ENCODE assay signal across 17 cellular contexts in genomic region chr3:122510878-122511481, GRCh38. TPM values are rescaled to one million over a fixed set of nuclear protein-coding genes. Genes with fewer than 3 reads are reported as not detected.
DNase-seq lines count a peak whose midpoint lies in the region; ATAC-seq and TF ChIP-seq lines count a peak whose summit lies in the region.
"Had no signal": no experiment of that assay in that cellular context is flagged by ENCODE, and none has a peak within 500 bp of the region (broad histone marks: within the 10 kb centered on the region; RNA-seq: fewer than 3 reads in every experiment).

No MANE protein-coding gene starts in this region.

- H3K9me3 Mint-ChIP-seq in T-cell: peaks cover 0 to 10% (median 6%) of the 10 kb centered on the region in 3 donors
- H3K9me3 Mint-ChIP-seq: activated naive CD4-positive, alpha-beta T cell treated with anti-CD3 and anti-CD28 coated beads, Interleukin-2, amount 50 U/mL, for 72 hours had no signal

- WGBS in psoas muscle, 3 donors: 59 to 83% (median 60%) methylated on average over 8 of the region's 8 CpGs
- 73 to 85% methylated on average over 8 of the region's 8 CpGs for WGBS in esophagus squamous epithelium, 2 donors

- H3K4me3 ChIP-seq in DND-41 (ENCODE audit: low read depth in 1 of 2, low read length in 2 of 2) (no peak overlapping the region), psoas muscle (peak overlapping the region; percentile 95), esophagus squamous epithelium (no peak overlapping the region)
- H3K4me3 ChIP-seq: cardiac muscle cell, SK-N-MC, smooth muscle cell, transverse colon had no signal

- intact Hi-C loops in psoas muscle (cut with DNase I) (loop anchor here in 1 of 2 donors (5.0 kb wide), 1 partner anchor 94 kb away; the partner anchor contains the start of gene WDR5B), esophagus squamous epithelium (cut with DNase I) (no loop called here)

- no peaks in the 10 kb centered on the region for H3K27me3 Mint-ChIP-seq in T-cell
- H3K27me3 Mint-ChIP-seq: activated CD4-positive, alpha-beta T cell treated with anti-CD3 and anti-CD28 coated beads, Interleukin-2, amount 10 ng/mL, durations not matched to agents 7 days and 5 days had no signal

- peak overlapping the region; percentile 9; the same call in 1 of the 2 replicates for H3K4me2 ChIP-seq in DND-41 (ENCODE audit: insufficient read depth, low read length)

- TF ChIP-seq POLR2A in erythroblast (IDR thresholded peaks at IDR 0.05; ENCODE audit: low read length): no peak
- TF ChIP-seq POLR2A in esophagus squamous epithelium (IDR thresholded peaks at IDR 0.05): no peak

- no peak overlapping the region for H3K27ac Mint-ChIP-seq in T-cell
- H3K27ac Mint-ChIP-seq: activated CD4-positive, alpha-beta T cell treated with anti-CD3 and anti-CD28 coated beads, Interleukin-2, amount 10 ng/mL, durations not matched to agents 7 days and 5 days; activated naive CD4-positive, alpha-beta T cell treated with anti-CD3 and anti-CD28 coated beads, Interleukin-2, amount 50 U/mL, for 72 hours had no signal

- peaks cover 29% of the 10 kb centered on the region for H3K36me3 Mint-ChIP-seq in T-cell

- H4K20me1 ChIP-seq in DND-41 (ENCODE audit: insufficient read depth, low read length): peaks cover 72% of the 10 kb centered on the region

- peaks cover 88% of the 10 kb centered on the region for H3K79me2 ChIP-seq in DND-41 (ENCODE audit: insufficient read depth, low read length)

- CTCF ChIA-PET in T-cell (lab: Charles Lee): no interaction called here

- no peak overlapping the region for H2AFZ ChIP-seq in DND-41 (ENCODE audit: low read depth, low read length)

- DNase-seq in DND-41 (no peak), HuH-7 (ENCODE audit: low spot score) (peak; percentile 25), erythroblast (lab: John Stamatoyannopoulos, UW) (peak; percentile 65 to 71), psoas muscle (no peak), T-cell (no peak), esophagus squamous epithelium (lab: John Stamatoyannopoulos, UW) (no peak)
- DNase-seq: activated CD4-positive, alpha-beta T cell treated with anti-CD3 and anti-CD28 coated beads, Interleukin-2, amount 10 ng/mL, durations not matched to agents 7 days and 5 days; BE2C; NCI-H1694 treated with DMSO at 0.1 percent for 48 hours; NCI-H526 treated with DMSO at 0.1 percent for 48 hours; PC-3; transverse colon had no signal

- TF ChIP-seq CTCF in DND-41 (IDR thresholded peaks at IDR 0.05; ENCODE audit: borderline replicate concordance, extremely low read depth, low read length, poor library complexity, severe bottlenecking): no peak
- no peak for TF ChIP-seq CTCF in psoas muscle (IDR thresholded peaks at IDR 0.05)
- TF ChIP-seq CTCF in esophagus squamous epithelium (IDR thresholded peaks at IDR 0.05): no peak

- ATAC-seq in DND-41 (ENCODE audit: insufficient read depth, low read depth) (no peak), psoas muscle (no peak), HG02840 (IDR thresholded peaks at IDR 0.05; ENCODE audit: low FRiP score, unreplicated experiment) (no peak), T-cell (replicated peaks in 1 of 4) (no peak)
- ATAC-seq: activated naive CD4-positive, alpha-beta T cell treated with anti-CD3 and anti-CD28 coated beads, Interleukin-2, amount 50 U/mL, for 72 hours; PC-3 had no signal

- H3K27me3 ChIP-seq in DND-41 (ENCODE audit: insufficient read depth, low read length, poor library complexity) (no peaks in the 10 kb centered on the region), psoas muscle (ENCODE audit: insufficient read depth in 3 of 3, low read length in 2 of 3) (no peaks in the 10 kb centered on the region), esophagus squamous epithelium (no peaks in the 10 kb centered on the region)
- H3K27me3 ChIP-seq: BE2C, cardiac muscle cell, transverse colon had no signal

- H3K9me3 ChIP-seq in DND-41 (ENCODE audit: insufficient read depth, low read length, severe bottlenecking) (no peaks in the 10 kb centered on the region), psoas muscle (no peaks in the 10 kb centered on the region), esophagus squamous epithelium (no peaks in the 10 kb centered on the region)
- H3K9me3 ChIP-seq: BE2C, transverse colon had no signal

- no peak overlapping the region for H3K9ac ChIP-seq in DND-41 (ENCODE audit: low read depth, low read length)

- H3K27ac ChIP-seq in DND-41 (ENCODE audit: low read length): no peak overlapping the region
- H3K27ac ChIP-seq in psoas muscle: peak overlapping the region; percentile 100
- H3K27ac ChIP-seq in esophagus squamous epithelium: peak overlapping the region in 2 of 4 donors; percentile 3 to 16
- H3K27ac ChIP-seq: cardiac muscle cell, SK-N-MC, transverse colon had no signal

- POLR2A ChIA-PET in T-cell (lab: Charles Lee): interaction anchor here in 1 of 2 donors (0.7 kb wide), 1 partner anchor 41 kb away, joined by 4 read pairs; no protein-coding TSS in a partner anchor

- H3K4me3 Mint-ChIP-seq in T-cell: no peak overlapping the region
- H3K4me3 Mint-ChIP-seq: activated CD4-positive, alpha-beta T cell treated with anti-CD3 and anti-CD28 coated beads, Interleukin-2, amount 10 ng/mL, durations not matched to agents 7 days and 5 days had no signal

- peaks cover 34% of the 10 kb centered on the region for H3K4me1 ChIP-seq in DND-41 (ENCODE audit: insufficient read depth, low read length)
- peaks cover 71% of the 10 kb centered on the region for H3K4me1 ChIP-seq in psoas muscle
- peaks cover 8 to 57% (median 25%) of the 10 kb centered on the region in 3 donors for H3K4me1 ChIP-seq in esophagus squamous epithelium

- H3K36me3 ChIP-seq in DND-41 (ENCODE audit: insufficient read depth, low read length) (no peaks in the 10 kb centered on the region), psoas muscle (ENCODE audit: insufficient read depth in 1 of 2, low read depth in 1 of 2) (no peaks in the 10 kb centered on the region), esophagus squamous epithelium (no peaks in the 10 kb centered on the region)
- H3K36me3 ChIP-seq: BE2C, cardiac muscle cell, transverse colon had no signal

- H3K4me1 Mint-ChIP-seq in T-cell: peaks cover 70 to 75% (median 72%) of the 10 kb centered on the region in 3 donors

RNA-seq across cellular contexts. Expression of gene KPNA1, which starts 3.8 kb away (rescaled TPM):
- total RNA-seq in psoas muscle (100 to 1,000 TPM; 180 to 263 (median 233) TPM), T-cell (10 to 100 TPM; 55.2 to 65.0 (median 57.5) TPM), esophagus squamous epithelium (10 to 100 TPM; 30.0 to 38.1 (median 34.5) TPM)
- 100 to 1,000 TPM in 1 of 3 donors, 10 to 100 TPM in 2; 39.5 to 125 (median 49.8) TPM for polyA plus RNA-seq in psoas muscle

RNA-seq across cellular contexts. Expression of gene PARP9, which starts 53.1 kb away (rescaled TPM):
- 10 to 100 TPM in 3 of 4 donors, 1 to 10 TPM in 1; 8.9 to 18.9 (median 12.6) TPM for total RNA-seq in psoas muscle
- polyA plus RNA-seq in psoas muscle: 10 to 100 TPM in 1 of 3 donors, 1 to 10 TPM in 2; 6.5 to 12.3 (median 7.8) TPM
- 10 to 100 TPM; 20.2 to 43.0 (median 24.3) TPM for total RNA-seq in T-cell
- total RNA-seq in esophagus squamous epithelium: 10 to 100 TPM; 16.6 to 50.0 (median 19.9) TPM

RNA-seq across cellular contexts. Expression of gene DTX3L, which starts 53.2 kb away (rescaled TPM):
- 10 to 100 TPM; 11.5 to 26.6 (median 12.2) TPM for total RNA-seq in psoas muscle
- 1 to 10 TPM; 3.1 to 9.8 (median 3.5) TPM for polyA plus RNA-seq in psoas muscle
- 10 to 100 TPM; 35.1 to 56.2 (median 49.8) TPM for total RNA-seq in T-cell
- total RNA-seq in esophagus squamous epithelium: 10 to 100 TPM; 17.8 to 25.8 (median 19.9) TPM

Comparison
In these comparisons a context has a peak if more than half of its experiments do, and no peak if none do; other contexts are left out.
1. DNase-seq: peak in HuH-7 (single experiment) and erythroblast (2 of 2); none in DND-41 (single experiment), psoas muscle (0 of 2), T-cell (0 of 34) and esophagus squamous epithelium (single experiment).